Comparison of ENCODE assay signal across 8 cellular contexts in the genomic region with DNA sequence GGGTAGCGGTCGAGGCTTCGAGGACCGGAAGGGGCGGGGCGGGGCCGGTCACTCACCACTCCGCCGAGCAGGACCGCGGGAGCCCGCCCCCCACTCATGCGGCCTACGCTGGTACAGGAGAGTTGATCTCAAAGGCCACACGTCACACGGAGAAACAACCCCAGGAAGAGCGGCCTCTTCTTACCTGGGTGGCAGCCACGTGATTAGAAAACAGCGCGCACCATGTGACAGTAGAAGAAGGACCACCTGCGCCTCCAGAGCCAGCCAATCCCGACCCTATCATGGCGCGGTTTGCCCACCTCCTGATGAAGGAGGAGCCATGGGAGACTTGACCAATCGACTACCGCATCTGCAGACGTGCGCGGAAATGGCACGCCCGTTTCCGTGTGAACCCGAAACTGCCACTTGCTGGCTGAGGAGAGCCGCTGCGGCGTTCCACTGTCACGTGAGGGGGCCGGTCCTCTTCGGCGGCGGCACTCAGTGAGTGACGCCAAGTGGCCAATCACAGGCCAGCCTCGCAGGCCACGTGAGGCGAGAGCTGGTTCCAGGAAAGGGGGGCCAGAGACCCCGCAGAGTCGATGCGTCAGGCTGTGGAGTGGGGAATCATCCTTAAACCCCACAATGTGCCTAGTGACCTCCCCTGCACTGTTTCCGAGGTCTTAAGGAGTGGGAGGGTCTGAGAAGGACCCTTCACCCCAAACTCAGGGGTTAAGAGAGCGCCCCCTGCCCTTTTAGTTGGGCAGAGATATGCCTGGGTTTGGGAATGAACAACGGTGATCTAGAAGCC. TPM values are rescaled to one million over a fixed set of nuclear protein-coding genes. Genes with fewer than 3 reads are reported as not detected.
DNase-seq lines count a peak whose midpoint lies in the region; ATAC-seq lines count a peak whose summit lies in the region.

A gene with protein sequence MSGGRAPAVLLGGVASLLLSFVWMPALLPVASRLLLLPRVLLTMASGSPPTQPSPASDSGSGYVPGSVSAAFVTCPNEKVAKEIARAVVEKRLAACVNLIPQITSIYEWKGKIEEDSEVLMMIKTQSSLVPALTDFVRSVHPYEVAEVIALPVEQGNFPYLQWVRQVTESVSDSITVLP (minus strand): TSS at position 205 of the 787 bp plus-strand sequence. CDS start 107 bp downstream, at position 98.

- peak within 1 kb of the TSS; percentile 72 to 91 (median 81) for H3K4me3 ChIP-seq in BLaER1 treated with 17β-estradiol and CSF1 and Interleukin-3, amounts not matched to agents 10 nM and 100 nM

- peak; percentile 92 for ATAC-seq in GM19324 (IDR thresholded peaks at IDR 0.05; ENCODE audit: low FRiP score, unreplicated experiment)
- ATAC-seq in HG03520 (IDR thresholded peaks at IDR 0.05; ENCODE audit: unreplicated experiment) = peak; percentile 77
- peak; percentile 94 for ATAC-seq in left lobe of liver

- H3K9me3 ChIP-seq in BLaER1 treated with 17β-estradiol and CSF1 and Interleukin-3, amounts not matched to agents 10 nM and 100 nM (replicated peaks in 1 of 11) = no peaks in the 10 kb centered on the region

- peaks cover 6 to 42% (median 20%) of the 10 kb centered on the region in 11 experiments; a peak in 11 of 22 replicates for H4K20me1 ChIP-seq in BLaER1 treated with 17β-estradiol and CSF1 and Interleukin-3, amounts not matched to agents 10 nM and 100 nM

- H3K4me2 ChIP-seq in BLaER1 treated with 17β-estradiol and CSF1 and Interleukin-3, amounts not matched to agents 10 nM and 100 nM = peak within 1 kb of the TSS; percentile 91 to 100 (median 98)

- peak within 1 kb of the TSS; percentile 78 to 89 (median 86) for H3K27ac ChIP-seq in BLaER1 treated with 17β-estradiol and CSF1 and Interleukin-3, amounts not matched to agents 10 nM and 100 nM

- peaks cover 0 to 15% (median 0%) of the 10 kb centered on the region in 11 experiments; a peak in 2 of 22 replicates for H3K27me3 ChIP-seq in BLaER1 treated with 17β-estradiol and CSF1 and Interleukin-3, amounts not matched to agents 10 nM and 100 nM

- peak within 1 kb of the TSS; percentile 75 to 85 (median 80) for H3K9ac ChIP-seq in BLaER1 treated with 17β-estradiol and CSF1 and Interleukin-3, amounts not matched to agents 10 nM and 100 nM

- peaks cover 56 to 66% (median 62%) of the 10 kb centered on the region in 10 experiments for H3K4me1 ChIP-seq in BLaER1 treated with 17β-estradiol and CSF1 and Interleukin-3, amounts not matched to agents 10 nM and 100 nM

- H3K36me3 ChIP-seq in BLaER1 treated with 17β-estradiol and CSF1 and Interleukin-3, amounts not matched to agents 10 nM and 100 nM = peaks cover 32 to 39% (median 33%) of the 10 kb centered on the region in 11 experiments

- DNase-seq in NCI-H69 (lab: John Stamatoyannopoulos, UW) (peak; percentile 100), dedifferentiated amniotic fluid mesenchymal stem cell (ENCODE audit: extremely low spot score) (peak; percentile 99), left lobe of liver (ENCODE audit: low spot score) (peak; percentile 99)
- peak; percentile 98 for DNase-seq in activated CD4-positive, alpha-beta T cell treated with anti-CD3 and anti-CD28 coated beads, Interleukin-2, amount 50 U/mL, for 1 hour
- peak; percentile 93 to 94 for DNase-seq in stimulated activated CD4-positive, alpha-beta T cell treated with anti-CD3 and anti-CD28 coated beads, Interleukin-2, amount 100 ng/mL, for 48 hours

RNA-seq across cellular contexts. Expression of the gene that starts here (rescaled TPM):
- total RNA-seq in left lobe of liver = 104 TPM

Comparison
In these comparisons a context has a peak if more than half of its experiments do, and no peak if none do; other contexts are left out.
1. Peak in every context shown above with its lines: DNase-seq, ATAC-seq, H3K4me3 ChIP-seq and H3K27ac ChIP-seq.